ENCODE assay signal across 23 cellular contexts in the genomic region with DNA sequence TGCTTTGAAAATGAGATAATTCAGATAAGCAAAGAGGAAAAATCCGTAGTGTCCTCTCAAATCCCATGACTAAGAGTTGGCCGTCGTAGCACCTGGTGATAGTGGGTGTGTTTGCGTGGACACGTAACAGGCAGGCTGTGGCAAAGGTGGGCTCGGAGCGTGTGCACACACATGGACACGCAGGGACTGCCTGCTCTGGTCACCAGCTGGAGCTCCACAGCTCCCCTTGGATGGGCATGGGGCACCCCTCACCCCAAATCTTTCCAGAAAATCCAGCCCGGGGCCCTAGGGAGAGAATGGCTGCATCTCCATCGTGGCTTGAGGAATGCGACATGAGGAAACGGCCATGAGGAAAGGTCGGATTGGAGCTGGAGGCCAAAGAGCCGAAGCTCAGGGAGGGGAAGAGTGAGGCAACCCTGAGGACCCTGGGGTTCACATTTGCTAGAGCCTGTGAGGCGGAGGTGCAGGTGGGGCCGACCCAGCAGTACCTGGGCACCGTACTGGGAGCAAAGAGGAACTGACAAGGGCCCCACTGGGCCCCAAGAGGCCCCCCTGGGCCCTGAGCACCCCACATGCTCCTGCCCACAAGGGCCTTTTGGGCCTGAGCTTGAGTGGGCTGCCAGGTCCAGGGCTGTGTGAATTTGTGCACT. TPM values are rescaled to one million over a fixed set of nuclear protein-coding genes. Genes with fewer than 3 reads are reported as not detected.
"Had no signal": no experiment of that assay in that cellular context is flagged by ENCODE, and none has a peak within 500 bp of the region (broad histone marks: within the 10 kb centered on the region; RNA-seq: fewer than 3 reads in every experiment).

No MANE protein-coding gene starts in this region.

- DNase-seq: activated CD4-positive, alpha-beta T cell treated with anti-CD3 and anti-CD28 coated beads, Interleukin-2, amount 50 U/mL, for 4 hours; activated CD8-positive, alpha-beta memory T cell treated with anti-CD3 and anti-CD28 coated beads, Interleukin-2, amount 50 U/mL, for 48 hours; activated gamma-delta T cell; activated naive CD4-positive, alpha-beta T cell treated with anti-CD3 and anti-CD28 coated beads, Interleukin-2, amount 50 U/mL, for 16 hours; activated naive CD8-positive, alpha-beta T cell treated with anti-CD3 and anti-CD28 coated beads, Interleukin-2, amount 50 U/mL, for 24 hours; activated T-cell treated with anti-CD3 and anti-CD28 coated beads, Interleukin-2, amount 50 U/mL, for 48 hours; effector CD4-positive, alpha-beta T cell; erythroblast; foreskin melanocyte; immature natural killer cell; left ventricle myocardium superior; midbrain; natural killer cell; ovary; psoas muscle; stimulated activated CD4-positive, alpha-beta T cell treated with anti-CD3 and anti-CD28 coated beads, Interleukin-12 subunit alpha, Interleukin-12 subunit beta, amount 100 ng/mL, for 4 hours; stimulated activated CD4-positive, alpha-beta T cell treated with anti-CD3 and anti-CD28 coated beads, Interleukin-1b, Interleukin-23, amount 100 ng/mL, for 48 hours; T-helper 1 cell; uterus had no signal

- H3K4me1 ChIP-seq: psoas muscle, right atrium auricular region, tibial nerve, uterus had no signal

- H3K27me3 Mint-ChIP-seq: activated naive CD8-positive, alpha-beta T cell treated with anti-CD3 and anti-CD28 coated beads, Interleukin-2, amount 50 U/mL, for 24 hours; stimulated activated naive CD8-positive, alpha-beta T cell treated with anti-CD3 and anti-CD28 coated beads, Interleukin-15, Interleukin-2, amounts not matched to agents 100 ng/mL and 50 ng/mL, for 24 hours had no signal

- H3K36me3 Mint-ChIP-seq: immature natural killer cell, natural killer cell had no signal

- H3K27me3 ChIP-seq: ovary, right atrium auricular region, tibial nerve, uterus had no signal

- H3K4me1 Mint-ChIP-seq: activated naive CD8-positive, alpha-beta T cell treated with anti-CD3 and anti-CD28 coated beads, Interleukin-2, amount 50 U/mL, for 24 hours; immature natural killer cell; natural killer cell had no signal

- H3K9me3 Mint-ChIP-seq: activated naive CD8-positive, alpha-beta T cell treated with anti-CD3 and anti-CD28 coated beads, Interleukin-2, amount 50 U/mL, for 24 hours; dendritic cell treated with granulocyte-macrophage colony-stimulating factor and Interleukin-4, amounts not matched to agents 40 ng/mL and 50 ng/mL, for 4 days; immature natural killer cell; natural killer cell; stimulated activated naive CD8-positive, alpha-beta T cell treated with anti-CD3 and anti-CD28 coated beads, Interleukin-15, Interleukin-2, amounts not matched to agents 100 ng/mL and 50 ng/mL, for 24 hours had no signal

- H3K9me3 ChIP-seq: ovary, psoas muscle, right atrium auricular region, tibial nerve, uterus had no signal

- H3K27ac ChIP-seq: ovary, psoas muscle, right atrium auricular region, tibial nerve, uterus had no signal

- ATAC-seq: left ventricle myocardium superior, psoas muscle had no signal

- H3K36me3 ChIP-seq: ovary, right atrium auricular region, tibial nerve, uterus had no signal

- H3K27ac Mint-ChIP-seq: activated naive CD8-positive, alpha-beta T cell treated with anti-CD3 and anti-CD28 coated beads, Interleukin-2, amount 50 U/mL, for 24 hours; dendritic cell treated with granulocyte-macrophage colony-stimulating factor and Interleukin-4, amounts not matched to agents 40 ng/mL and 50 ng/mL, for 4 days; natural killer cell; stimulated activated naive CD8-positive, alpha-beta T cell treated with anti-CD3 and anti-CD28 coated beads, Interleukin-15, Interleukin-2, amounts not matched to agents 100 ng/mL and 50 ng/mL, for 24 hours had no signal

- H3K4me3 ChIP-seq: ovary, psoas muscle, right atrium auricular region, tibial nerve, uterus had no signal

- H3K4me3 Mint-ChIP-seq: activated naive CD8-positive, alpha-beta T cell treated with anti-CD3 and anti-CD28 coated beads, Interleukin-2, amount 50 U/mL, for 24 hours; dendritic cell treated with granulocyte-macrophage colony-stimulating factor and Interleukin-4, amounts not matched to agents 40 ng/mL and 50 ng/mL, for 4 days; immature natural killer cell; natural killer cell; stimulated activated naive CD8-positive, alpha-beta T cell treated with anti-CD3 and anti-CD28 coated beads, Interleukin-15, Interleukin-2, amounts not matched to agents 100 ng/mL and 50 ng/mL, for 24 hours had no signal

RNA-seq across cellular contexts. Expression of gene DNAH17, which starts 51.6 kb away (rescaled TPM):
- total RNA-seq: left ventricle myocardium superior had no signal
